Comparison of ENCODE assay signal across 27 cellular contexts in genomic region chr6:57974653-57975052, GRCh38.
"Had no signal": no experiment of that assay in that cellular context is flagged by ENCODE, and none has a peak within 500 bp of the region (broad histone marks: within the 10 kb centered on the region; RNA-seq: fewer than 3 reads in every experiment).

No MANE protein-coding gene starts in this region.

- DNase-seq: stimulated activated CD4-positive, alpha-beta T cell treated with anti-CD3 and anti-CD28 coated beads, Interleukin-2, amount 100 ng/mL, for 48 hours; stimulated activated CD4-positive, alpha-beta T cell treated with anti-CD3 and anti-CD28 coated beads, Interleukin-4, amount 100 ng/mL, for 1 hour; stimulated activated CD4-positive, alpha-beta T cell treated with anti-CD3 and anti-CD28 coated beads, Interleukin-4, amount 100 ng/mL, for 24 hours; stimulated activated CD4-positive, alpha-beta T cell treated with anti-CD3 and anti-CD28 coated beads, Interleukin-4, amount 100 ng/mL, for 4 hours; stimulated activated CD8-positive, alpha-beta memory T cell treated with anti-CD3 and anti-CD28 coated beads, Interleukin-4, amount 100 ng/mL, for 48 hours; stimulated activated naive B cell treated with anti-CD40 and anti-IgM and Interleukin-4, amounts not matched to agents 10 μg/mL and 1 μg/mL and 100 μg/mL, for 72 hours; stimulated activated naive CD4-positive, alpha-beta T cell; stimulated activated naive CD4-positive, alpha-beta T cell treated with Interleukin-2 at 50 U/mL for 16 hours; stimulated activated naive CD8-positive, alpha-beta T cell treated with anti-CD3 and anti-CD28 coated beads, Interleukin-15, amount 100 ng/mL, for 72 hours; stimulated activated naive CD8-positive, alpha-beta T cell treated with anti-CD3 and anti-CD28 coated beads, Interleukin-15, Interleukin-2, amounts not matched to agents 100 U/mL and 50 U/mL, for 24 hours; stomach; substantia nigra; testis; thyroid gland; tibial artery; transverse colon; trophoblast cell; upper lobe of left lung; upper lobe of right lung; uterus had no signal

- H3K36me3 ChIP-seq: stomach, suprapubic skin, thoracic aorta, thyroid gland, tibial artery, tibial nerve, transverse colon, upper lobe of left lung, upper lobe of right lung, uterus, vagina had no signal

- H3K9me3 ChIP-seq: stomach, suprapubic skin, testis, thoracic aorta, thyroid gland, tibial artery, transverse colon, upper lobe of left lung, upper lobe of right lung, uterus, vagina had no signal

- FAIRE-seq: urothelium cell line had no signal

- H3K4me1 ChIP-seq: stomach, suprapubic skin, testis, thyroid gland, tibial artery, tibial nerve, transverse colon, upper lobe of left lung, upper lobe of right lung, uterus, vagina had no signal

- ATAC-seq: stimulated activated effector memory CD8-positive, alpha-beta T cell treated with anti-CD3 and anti-CD28 coated beads, Interleukin-12 subunit alpha, Interleukin-12 subunit beta, amount 100 ng/mL, for 72 hours; stimulated activated memory B cell treated with anti-CD40 and anti-IgM and Interleukin-4, amounts not matched to agents 10 μg/mL and 1 μg/mL and 100 μg/mL, for 72 hours; stimulated activated naive B cell treated with anti-CD40 and anti-IgM and Interleukin-4, amounts not matched to agents 10 μg/mL and 1 μg/mL and 100 μg/mL, for 72 hours; stimulated activated naive CD8-positive, alpha-beta T cell treated with anti-CD3 and anti-CD28 coated beads, Interleukin-15, amount 100 ng/mL, for 72 hours; stimulated activated naive CD8-positive, alpha-beta T cell treated with anti-CD3 and anti-CD28 coated beads, Interleukin-15, Interleukin-2, amounts not matched to agents 100 U/mL and 50 U/mL, for 24 hours; upper lobe of right lung had no signal

- H3K4me3 ChIP-seq: stomach, suprapubic skin, testis, thoracic aorta, thyroid gland, tibial artery, tibial nerve, transverse colon, upper lobe of left lung, upper lobe of right lung, uterus, vagina had no signal

- H3K27ac ChIP-seq: stomach, suprapubic skin, testis, thoracic aorta, thyroid gland, tibial artery, tibial nerve, transverse colon, upper lobe of left lung, upper lobe of right lung, uterus, vagina had no signal

- H3K27me3 ChIP-seq: stomach, suprapubic skin, testis, thyroid gland, tibial artery, tibial nerve, transverse colon, upper lobe of left lung, upper lobe of right lung, uterus, vagina had no signal
